8 cellular contexts compared by ENCODE assay signal in genomic region chr15:66294157-66294931, GRCh38. TPM values are rescaled to one million over a fixed set of nuclear protein-coding genes. Genes with fewer than 3 reads are reported as not detected.
DNase-seq lines count a peak whose midpoint lies in the region; ATAC-seq, FAIRE-seq and TF ChIP-seq lines count a peak whose summit lies in the region.

No MANE protein-coding gene starts in this region.

- peak overlapping the region; percentile 75 for H3K4me3 ChIP-seq in osteoblast (ENCODE audit: insufficient read depth, low read length)

- peaks cover 24% of the 10 kb centered on the region for H3K4me1 ChIP-seq in osteoblast (ENCODE audit: insufficient read depth, low read length)

- peaks cover 4% of the 10 kb centered on the region for H3K36me3 ChIP-seq in osteoblast (ENCODE audit: insufficient read depth, low read length)

- H3K9me3 ChIP-seq in osteoblast (ENCODE audit: low read depth, low read length), result no peaks in the 10 kb centered on the region

- no peaks in the 10 kb centered on the region for H4K20me1 ChIP-seq in osteoblast (ENCODE audit: insufficient read depth, low read length)

- intact Hi-C loops in activated naive CD4-positive, alpha-beta T cell treated with anti-CD3 and anti-CD28 coated beads for 36 hours (cut with micrococcal nuclease), result loop anchor here (1.0 to 5.0 kb wide), 4 partner anchors 62 to 762 kb away; partner anchors contain the start of genes HACD3, RAB11A, SNAPC5 and TIPIN

- peaks cover 18% of the 10 kb centered on the region for H3K79me2 ChIP-seq in osteoblast (ENCODE audit: insufficient read depth, low read length)

- H3K36me3 Mint-ChIP-seq in activated naive CD4-positive, alpha-beta T cell treated with anti-CD3 and anti-CD28 coated beads for 36 hours (ENCODE audit: low read depth), result peaks cover 13% of the 10 kb centered on the region
- H3K36me3 Mint-ChIP-seq in activated T-cell treated with anti-CD3 and anti-CD28 coated beads, Interleukin-2, amount 50 U/mL, for 4 hours (ENCODE audit: insufficient read depth), result no peaks in the 10 kb centered on the region

- peak; percentile 13 for ATAC-seq in HG02642 (IDR thresholded peaks at IDR 0.05; ENCODE audit: poor library complexity, unreplicated experiment)
- ATAC-seq in activated T-cell treated with anti-CD3 and anti-CD28 coated beads, Interleukin-2, amount 50 U/mL, for 4 hours, result peak; percentile 4 to 6

- no peaks in the 10 kb centered on the region for H3K9me3 Mint-ChIP-seq in activated naive CD4-positive, alpha-beta T cell treated with anti-CD3 and anti-CD28 coated beads for 36 hours
- no peaks in the 10 kb centered on the region for H3K9me3 Mint-ChIP-seq in activated T-cell treated with anti-CD3 and anti-CD28 coated beads, Interleukin-2, amount 50 U/mL, for 4 hours

- H3K27ac ChIP-seq in osteoblast (ENCODE audit: low read depth, low read length), result peak overlapping the region; percentile 64

- CTCF ChIA-PET in activated naive CD4-positive, alpha-beta T cell treated with anti-CD3 and anti-CD28 coated beads for 36 hours (lab: Charles Lee), result interaction anchor here (0.9 to 2.1 kb wide), 2 partner anchors 93 to 204 kb away, joined by 3 to 10 read pairs; partner anchors contain the start of gene MAP2K1

- peak overlapping the region; percentile 90 for H3K27ac Mint-ChIP-seq in activated naive CD4-positive, alpha-beta T cell treated with anti-CD3 and anti-CD28 coated beads for 36 hours

- no peaks in the 10 kb centered on the region for H3K27me3 ChIP-seq in osteoblast (ENCODE audit: insufficient read depth, low read length)

- FAIRE-seq in frontal cortex (lab: Jason Lieb, UNC), result no peak

- peak overlapping the region; percentile 87 for H3K4me2 ChIP-seq in osteoblast (ENCODE audit: insufficient read depth, low read length)

- DNase-seq in activated naive CD4-positive, alpha-beta T cell treated with anti-CD3 and anti-CD28 coated beads for 36 hours, result peak; percentile 33
- no peak for DNase-seq in activated naive CD4-positive, alpha-beta T cell treated with Interleukin-2 at 50 U/mL for 16 hours
- peak; percentile 11 for DNase-seq in NCI-H1417 treated with DMSO at 0.1 percent for 48 hours (lab: John Stamatoyannopoulos, UW)
- no peak for DNase-seq in activated T-cell treated with anti-CD3 and anti-CD28 coated beads, Interleukin-2, amount 50 U/mL, for 4 hours
- DNase-seq in frontal cortex (ENCODE audit: low spot score in 2 of 2), result peak; percentile 36 to 38
- DNase-seq in osteoblast (ENCODE audit: insufficient read length, low spot score, missing footprints), result peak; percentile 90
- DNase-seq in NCI-H187 treated with DMSO at 0.1 percent for 48 hours (lab: John Stamatoyannopoulos, UW), result no peak

- H3K4me1 Mint-ChIP-seq in activated naive CD4-positive, alpha-beta T cell treated with anti-CD3 and anti-CD28 coated beads for 36 hours (ENCODE audit: low read depth), result peaks cover 38% of the 10 kb centered on the region
- peaks cover 40% of the 10 kb centered on the region for H3K4me1 Mint-ChIP-seq in activated T-cell treated with anti-CD3 and anti-CD28 coated beads, Interleukin-2, amount 50 U/mL, for 4 hours (ENCODE audit: low read depth)

- H2AFZ ChIP-seq in osteoblast (ENCODE audit: low read length), result peak overlapping the region; percentile 75

- no peaks in the 10 kb centered on the region for H3K27me3 Mint-ChIP-seq in activated naive CD4-positive, alpha-beta T cell treated with anti-CD3 and anti-CD28 coated beads for 36 hours (ENCODE audit: low read depth)
- no peaks in the 10 kb centered on the region for H3K27me3 Mint-ChIP-seq in activated T-cell treated with anti-CD3 and anti-CD28 coated beads, Interleukin-2, amount 50 U/mL, for 4 hours (ENCODE audit: low read depth)

- peak overlapping the region; percentile 84 for H3K4me3 Mint-ChIP-seq in activated naive CD4-positive, alpha-beta T cell treated with anti-CD3 and anti-CD28 coated beads for 36 hours
- peak overlapping the region; percentile 87 for H3K4me3 Mint-ChIP-seq in activated T-cell treated with anti-CD3 and anti-CD28 coated beads, Interleukin-2, amount 50 U/mL, for 4 hours

- TF ChIP-seq CTCF in osteoblast (IDR thresholded peaks at IDR 0.05; ENCODE audit: extremely low read depth, low read depth, low read length), result no peak

RNA-seq across cellular contexts. Expression of gene DIS3L, which starts 1.0 kb away (rescaled TPM):
- total RNA-seq in activated naive CD4-positive, alpha-beta T cell treated with anti-CD3 and anti-CD28 coated beads for 36 hours, result 10 to 100 TPM; 24.0 to 24.6 TPM
- 10 to 100 TPM; 22.7 to 32.1 (median 26.3) TPM for total RNA-seq in activated T-cell treated with anti-CD3 and anti-CD28 coated beads, Interleukin-2, amount 50 U/mL, for 4 hours
- total RNA-seq in frontal cortex, result 43.2 TPM
- total RNA-seq in osteoblast, result 40.5 and 44.5 TPM in 2 replicates

RNA-seq across cellular contexts. Expression of gene MEGF11, which starts 40.8 kb away (rescaled TPM):
- under 1 TPM in 1 of 2 experiments, not detected in 1; 0.05 TPM for total RNA-seq in activated naive CD4-positive, alpha-beta T cell treated with anti-CD3 and anti-CD28 coated beads for 36 hours
- total RNA-seq in activated T-cell treated with anti-CD3 and anti-CD28 coated beads, Interleukin-2, amount 50 U/mL, for 4 hours, result not detected
- total RNA-seq in frontal cortex, result 4.5 TPM
- not detected in 2 replicates for total RNA-seq in osteoblast

Comparison
In these comparisons a context has a peak if more than half of its experiments do, and no peak if none do; other contexts are left out.
1. DNase-seq: peak in activated naive CD4-positive, alpha-beta T cell treated with anti-CD3 and anti-CD28 coated beads for 36 hours (single experiment), NCI-H1417 treated with DMSO at 0.1 percent for 48 hours (single experiment), frontal cortex (2 of 2) and osteoblast (single experiment); none in activated naive CD4-positive, alpha-beta T cell treated with Interleukin-2 at 50 U/mL for 16 hours (single experiment), activated T-cell treated with anti-CD3 and anti-CD28 coated beads, Interleukin-2, amount 50 U/mL, for 4 hours (single experiment) and NCI-H187 treated with DMSO at 0.1 percent for 48 hours (single experiment).